2 cellular contexts compared by ENCODE assay signal in the genomic region with DNA sequence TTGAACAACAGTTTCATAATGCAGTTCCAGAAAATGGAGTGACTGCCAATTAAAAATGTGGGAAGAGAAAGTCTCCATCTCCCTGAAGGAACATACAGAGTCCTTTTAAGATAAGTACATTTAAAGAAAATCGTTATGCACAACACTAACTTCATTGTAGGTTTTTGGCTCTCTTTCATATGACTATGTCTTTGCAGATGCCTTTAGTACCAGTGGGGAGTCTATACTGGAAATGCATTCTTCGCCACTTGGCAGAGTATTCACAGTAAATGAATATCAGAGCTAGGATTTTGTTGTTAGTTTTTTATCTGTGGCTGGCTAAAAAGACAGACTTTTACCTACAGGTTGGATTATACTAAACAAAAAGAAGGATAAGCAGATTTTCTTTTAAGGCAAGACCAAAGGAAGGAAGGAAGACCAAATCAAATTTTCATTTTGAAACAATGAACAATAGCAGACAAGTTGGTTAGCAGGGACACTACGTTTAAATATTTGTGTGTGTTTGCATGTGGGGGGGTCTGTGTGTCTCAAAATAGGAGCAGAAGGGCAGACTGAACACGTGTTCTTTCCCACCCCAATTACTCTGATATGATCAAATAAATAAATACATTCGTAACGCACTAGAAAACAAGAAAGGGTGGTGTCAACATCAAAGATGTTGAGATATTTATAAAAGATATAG.
TF ChIP-seq lines count a peak whose summit lies in the region.

No MANE protein-coding gene starts in this region.

TF ChIP-seq in GM23338, 12 proteins besides CTCF, POLR2A, EP300 and RAD21 (continues in another document):
- TF ChIP-seq ZNF462 (CRISPR knock-in tag; IDR thresholded peaks at IDR 0.05), result no peak
- no peak for TF ChIP-seq STAT1 (IDR thresholded peaks at IDR 0.05; ENCODE audit: unreplicated experiment)
- TF ChIP-seq CREB1 (CRISPR knock-in tag; IDR thresholded peaks at IDR 0.05; ENCODE audit: low read depth), result no peak
- TF ChIP-seq EZH2phosphoT487 (IDR thresholded peaks at IDR 0.05; ENCODE audit: unreplicated experiment), result no peak
- no peak for TF ChIP-seq JUNB (IDR thresholded peaks at IDR 0.05; ENCODE audit: unreplicated experiment)
- no peak for TF ChIP-seq NANOG (IDR thresholded peaks at IDR 0.05; ENCODE audit: borderline replicate concordance)
- no peak for TF ChIP-seq ZNF114 (CRISPR knock-in tag; IDR thresholded peaks at IDR 0.05)
- TF ChIP-seq ZNF331 (CRISPR knock-in tag; IDR thresholded peaks at IDR 0.05; ENCODE audit: low read depth), result no peak
- TF ChIP-seq, protein P1, sequence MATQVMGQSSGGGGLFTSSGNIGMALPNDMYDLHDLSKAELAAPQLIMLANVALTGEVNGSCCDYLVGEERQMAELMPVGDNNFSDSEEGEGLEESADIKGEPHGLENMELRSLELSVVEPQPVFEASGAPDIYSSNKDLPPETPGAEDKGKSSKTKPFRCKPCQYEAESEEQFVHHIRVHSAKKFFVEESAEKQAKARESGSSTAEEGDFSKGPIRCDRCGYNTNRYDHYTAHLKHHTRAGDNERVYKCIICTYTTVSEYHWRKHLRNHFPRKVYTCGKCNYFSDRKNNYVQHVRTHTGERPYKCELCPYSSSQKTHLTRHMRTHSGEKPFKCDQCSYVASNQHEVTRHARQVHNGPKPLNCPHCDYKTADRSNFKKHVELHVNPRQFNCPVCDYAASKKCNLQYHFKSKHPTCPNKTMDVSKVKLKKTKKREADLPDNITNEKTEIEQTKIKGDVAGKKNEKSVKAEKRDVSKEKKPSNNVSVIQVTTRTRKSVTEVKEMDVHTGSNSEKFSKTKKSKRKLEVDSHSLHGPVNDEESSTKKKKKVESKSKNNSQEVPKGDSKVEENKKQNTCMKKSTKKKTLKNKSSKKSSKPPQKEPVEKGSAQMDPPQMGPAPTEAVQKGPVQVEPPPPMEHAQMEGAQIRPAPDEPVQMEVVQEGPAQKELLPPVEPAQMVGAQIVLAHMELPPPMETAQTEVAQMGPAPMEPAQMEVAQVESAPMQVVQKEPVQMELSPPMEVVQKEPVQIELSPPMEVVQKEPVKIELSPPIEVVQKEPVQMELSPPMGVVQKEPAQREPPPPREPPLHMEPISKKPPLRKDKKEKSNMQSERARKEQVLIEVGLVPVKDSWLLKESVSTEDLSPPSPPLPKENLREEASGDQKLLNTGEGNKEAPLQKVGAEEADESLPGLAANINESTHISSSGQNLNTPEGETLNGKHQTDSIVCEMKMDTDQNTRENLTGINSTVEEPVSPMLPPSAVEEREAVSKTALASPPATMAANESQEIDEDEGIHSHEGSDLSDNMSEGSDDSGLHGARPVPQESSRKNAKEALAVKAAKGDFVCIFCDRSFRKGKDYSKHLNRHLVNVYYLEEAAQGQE (IDR thresholded peaks at IDR 0.05; ENCODE audit: unreplicated experiment), result no peak
- no peak for TF ChIP-seq EZH2 (IDR thresholded peaks at IDR 0.05; ENCODE audit: low read depth, unreplicated experiment)

TF ChIP-seq in WTC11, 78 proteins besides CTCF, POLR2A, EP300 and RAD21 (continued from another document):
- TF ChIP-seq PRDM15 (CRISPR knock-in tag; IDR thresholded peaks at IDR 0.05) (no peak), NR1H2 (CRISPR knock-in tag; IDR thresholded peaks at IDR 0.05) (no peak), RELA (CRISPR knock-in tag; IDR thresholded peaks at IDR 0.05; ENCODE audit: borderline replicate concordance) (no peak), FOXK1 (CRISPR knock-in tag; IDR thresholded peaks at IDR 0.05) (no peak), GABPB1 (CRISPR knock-in tag; IDR thresholded peaks at IDR 0.05) (no peak), E2F4 (CRISPR knock-in tag; IDR thresholded peaks at IDR 0.05; ENCODE audit: borderline replicate concordance, low read depth) (no peak), ZNF671 (CRISPR knock-in tag; IDR thresholded peaks at IDR 0.05) (no peak), JUN (CRISPR knock-in tag; IDR thresholded peaks at IDR 0.05) (no peak), ESRRA (CRISPR knock-in tag; IDR thresholded peaks at IDR 0.05; ENCODE audit: borderline replicate concordance) (no peak)
